10 cellular contexts compared by ENCODE assay signal in genomic region chr12:57151741-57152407, GRCh38. TPM values are rescaled to one million over a fixed set of nuclear protein-coding genes. Genes with fewer than 3 reads are reported as not detected.
DNase-seq lines count a peak whose midpoint lies in the region; ATAC-seq lines count a peak whose summit lies in the region.
"Had no signal": no experiment of that assay in that cellular context is flagged by ENCODE, and none has a peak within 500 bp of the region (broad histone marks: within the 10 kb centered on the region; RNA-seq: fewer than 3 reads in every experiment).

No MANE protein-coding gene starts in this region.

- ATAC-seq in left ventricle myocardium superior: peak; percentile 55
- ATAC-seq in GM21390 (IDR thresholded peaks at IDR 0.05; ENCODE audit: unreplicated experiment): no peak
- ATAC-seq in GM19023 (IDR thresholded peaks at IDR 0.05; ENCODE audit: unreplicated experiment): no peak

- peak overlapping the region; percentile 93 for H3K27ac ChIP-seq in subcutaneous abdominal adipose tissue (ENCODE audit: low read depth, low read length)

- no peaks in the 10 kb centered on the region for H3K27me3 ChIP-seq in H7 (ENCODE audit: control insufficient read depth, insufficient read depth, low read length)
- H3K27me3 ChIP-seq in subcutaneous abdominal adipose tissue (ENCODE audit: control insufficient read depth in 5 of 5, insufficient read depth in 4 of 5, low read length in 5 of 5): no peaks in the 10 kb centered on the region

- H3K4me3 ChIP-seq in H7 (ENCODE audit: insufficient read depth, low read depth, low read length): no peak overlapping the region
- H3K4me3 ChIP-seq in subcutaneous abdominal adipose tissue (ENCODE audit: low read depth in 1 of 5, low read length in 5 of 5): peak overlapping the region in 3 of 5 donors; percentile 23 to 36 (median 27)

- peak overlapping the region in 4 of 5 donors; percentile 42 to 74 (median 65) for H3K9ac ChIP-seq in subcutaneous abdominal adipose tissue (ENCODE audit: low read length in 5 of 5)

- peaks cover 48 to 100% (median 95%) of the 10 kb centered on the region in 5 donors for H3K4me1 ChIP-seq in subcutaneous abdominal adipose tissue (ENCODE audit: control insufficient read depth in 5 of 5, insufficient read depth in 5 of 5, low read length in 5 of 5)

- no peaks in the 10 kb centered on the region for H3K9me3 ChIP-seq in subcutaneous abdominal adipose tissue (ENCODE audit: control insufficient read depth in 5 of 5, low read length in 5 of 5)

- intact Hi-C loops in left ventricle myocardium superior (cut with micrococcal nuclease): no loop called here

- H3K36me3 ChIP-seq in H7 (replicated peaks; ENCODE audit: control insufficient read depth, insufficient read depth, low read length) (peaks cover 37% of the 10 kb centered on the region), subcutaneous abdominal adipose tissue (ENCODE audit: control insufficient read depth in 5 of 5, insufficient read depth in 5 of 5, low read length in 5 of 5) (peaks cover 0 to 68% (median 39%) of the 10 kb centered on the region in 5 donors)

- DNase-seq in H7 (peak; percentile 76), brain pericyte (ENCODE audit: low read depth, low spot score) (peak; percentile 99), left ventricle myocardium superior (peak; percentile 66), NCI-H2196 treated with DMSO at 0.1 percent for 48 hours (lab: John Stamatoyannopoulos, UW; ENCODE audit: unreplicated experiment) (no peak), NCI-H526 treated with DMSO at 0.1 percent for 48 hours (lab: John Stamatoyannopoulos, UW) (no peak)
- DNase-seq: cortex of kidney, NCI-H187 treated with DMSO at 0.1 percent for 48 hours had no signal

RNA-seq across cellular contexts. Expression of gene LRP1-AS, which starts 4.5 kb away (rescaled TPM):
- not detected in 2 replicates for total RNA-seq in H7 (2014; rRNA removed; shearing (Covaris generic))
- total RNA-seq in left ventricle myocardium superior: not detected

RNA-seq across cellular contexts. Expression of gene LRP1, which starts 23.6 kb away (rescaled TPM):
- total RNA-seq in H7 (2014; rRNA removed; shearing (Covaris generic)): 17.3 and 23.9 TPM in 2 replicates
- 108 TPM for total RNA-seq in left ventricle myocardium superior

RNA-seq across cellular contexts. Expression of gene STAT6, which starts 40.7 kb away (rescaled TPM):
- 43.5 and 51.5 TPM in 2 replicates for total RNA-seq in H7 (2014; rRNA removed; shearing (Covaris generic))
- total RNA-seq in left ventricle myocardium superior: 46.1 TPM

Comparison
In these comparisons a context has a peak if more than half of its experiments do, and no peak if none do; other contexts are left out.
1. DNase-seq: peak in H7 (single experiment), brain pericyte (single experiment) and left ventricle myocardium superior (single experiment); none in NCI-H2196 treated with DMSO at 0.1 percent for 48 hours (single experiment) and NCI-H526 treated with DMSO at 0.1 percent for 48 hours (single experiment).